In the genomic region with DNA sequence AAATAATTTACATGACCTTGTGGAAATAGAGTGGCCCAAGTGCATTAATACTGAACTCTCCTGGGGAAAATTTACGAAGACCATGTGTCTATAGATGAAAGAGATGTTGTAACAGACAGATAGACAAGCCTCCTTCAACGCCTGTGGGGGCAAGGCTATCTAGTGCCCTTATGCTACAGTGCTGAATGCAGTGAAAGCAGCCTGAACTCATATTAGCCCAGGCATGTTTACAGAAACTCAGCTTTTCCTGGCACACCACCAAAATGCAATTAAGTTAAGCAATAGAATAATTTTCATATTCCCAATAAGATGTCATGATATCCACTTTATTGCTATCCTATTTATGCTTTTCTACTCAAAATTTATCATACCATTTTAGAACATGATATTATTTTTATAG, we compare ENCODE assay signal across 31 cellular contexts.
DNase-seq lines count a peak whose midpoint lies in the region; ATAC-seq and TF ChIP-seq lines count a peak whose summit lies in the region.
"Had no signal": no experiment of that assay in that cellular context is flagged by ENCODE, and none has a peak within 500 bp of the region (broad histone marks: within the 10 kb centered on the region; RNA-seq: fewer than 3 reads in every experiment).

No MANE protein-coding gene starts in this region.

- H3K4me1 Mint-ChIP-seq in CD14-positive monocyte: no peaks in the 10 kb centered on the region
- H3K4me1 Mint-ChIP-seq: activated CD4-positive, alpha-beta T cell treated with anti-CD3 and anti-CD28 coated beads for 36 hours had no signal

- H3K4me1 ChIP-seq in foreskin keratinocyte: no peaks in the 10 kb centered on the region
- H3K4me1 ChIP-seq: esophagus muscularis mucosa, heart left ventricle had no signal

- intact Hi-C loops in CD14-positive monocyte (cut with micrococcal nuclease): no loop called here

- no peak overlapping the region for H3K27ac ChIP-seq in foreskin keratinocyte
- H3K27ac ChIP-seq: esophagus muscularis mucosa, heart left ventricle, skin epidermis, VCaP had no signal

- no peaks in the 10 kb centered on the region for H3K27me3 ChIP-seq in foreskin keratinocyte

- H3K36me3 Mint-ChIP-seq in CD14-positive monocyte: no peaks in the 10 kb centered on the region
- H3K36me3 Mint-ChIP-seq: type B pancreatic cell had no signal

- H3K27ac Mint-ChIP-seq in CD14-positive monocyte: no peak overlapping the region
- H3K27ac Mint-ChIP-seq: activated CD4-positive, alpha-beta T cell treated with anti-CD3 and anti-CD28 coated beads for 36 hours; activated T-cell treated with anti-CD3 and anti-CD28 coated beads, Interleukin-2, amount 50 U/mL, for 24 hours; effector memory CD8-positive, alpha-beta T cell; GM23338; type B pancreatic cell had no signal

- ATAC-seq in foreskin keratinocyte (no peak), GM21529 (IDR thresholded peaks at IDR 0.05; ENCODE audit: unreplicated experiment) (no peak), HG03460 (IDR thresholded peaks at IDR 0.05; ENCODE audit: unreplicated experiment) (no peak)
- ATAC-seq: activated CD4-positive, alpha-beta T cell treated with anti-CD3 and anti-CD28 coated beads for 36 hours; effector memory CD8-positive, alpha-beta T cell; GM23338; heart left ventricle; left ventricle myocardium superior had no signal

- H3K27me3 Mint-ChIP-seq in CD14-positive monocyte (ENCODE audit: low read depth in 3 of 3): peaks cover 5 to 14% (median 10%) of the 10 kb centered on the region in 3 donors
- H3K27me3 Mint-ChIP-seq: type B pancreatic cell had no signal

- no peak for TF ChIP-seq CTCF in foreskin keratinocyte (conservative IDR thresholded peaks at IDR 0.05)
- no peak for TF ChIP-seq CTCF in CD14-positive monocyte (IDR thresholded peaks at IDR 0.05)

- peaks cover 0 to 6% (median 0%) of the 10 kb centered on the region in 7 donors for H3K9me3 Mint-ChIP-seq in CD14-positive monocyte
- H3K9me3 Mint-ChIP-seq: activated T-cell treated with anti-CD3 and anti-CD28 coated beads, Interleukin-2, amount 50 U/mL, for 24 hours; effector memory CD8-positive, alpha-beta T cell; GM23338; type B pancreatic cell had no signal

- H3K4me3 Mint-ChIP-seq in CD14-positive monocyte: no peak overlapping the region
- H3K4me3 Mint-ChIP-seq: activated CD4-positive, alpha-beta T cell treated with anti-CD3 and anti-CD28 coated beads for 36 hours; activated T-cell treated with anti-CD3 and anti-CD28 coated beads, Interleukin-2, amount 50 U/mL, for 24 hours; effector memory CD8-positive, alpha-beta T cell; GM23338; type B pancreatic cell had no signal

- DNase-seq in NCI-H1417 (lab: John Stamatoyannopoulos, UW) (peak in 2 of 3 experiments; percentile 25 to 73), NCI-H1417 treated with DMSO at 0.1 percent for 48 hours (lab: John Stamatoyannopoulos, UW) (no peak), NCI-H1105 treated with DMSO at 0.1 percent for 48 hours (lab: John Stamatoyannopoulos, UW) (peak; percentile 94), NCI-H69 (lab: John Stamatoyannopoulos, UW) (peak; percentile 80), foreskin keratinocyte (peak; percentile 23 to 49), CD14-positive monocyte (ENCODE audit: low spot score) (no peak)
- DNase-seq: activated CD4-positive, alpha-beta T cell treated with anti-CD3 and anti-CD28 coated beads for 36 hours; activated gamma-delta T cell; activated T-cell treated with anti-CD3 and anti-CD28 coated beads, Interleukin-2, amount 50 U/mL, for 24 hours; Calu3; caudate nucleus; effector memory CD8-positive, alpha-beta T cell; EL; foreskin melanocyte; heart left ventricle; islet precursor cell; Kasumi-1; left ventricle myocardium superior; MV-4-11; NCI-H2107; NCI-H82; SIG-M5; stimulated activated naive CD4-positive, alpha-beta T cell; T1000 had no signal

Comparison
In these comparisons a context has a peak if more than half of its experiments do, and no peak if none do; other contexts are left out.
1. DNase-seq: peak in NCI-H1417 (2 of 3), NCI-H1105 treated with DMSO at 0.1 percent for 48 hours (single experiment), NCI-H69 (single experiment) and foreskin keratinocyte (2 of 2); none in NCI-H1417 treated with DMSO at 0.1 percent for 48 hours (single experiment) and CD14-positive monocyte (single experiment).